Comparison of ENCODE assay signal across 8 cellular contexts in genomic region chr16:495127-495748, GRCh38. TPM values are rescaled to one million over a fixed set of nuclear protein-coding genes. Genes with fewer than 3 reads are reported as not detected.
DNase-seq lines count a peak whose midpoint lies in the region; ATAC-seq and TF ChIP-seq lines count a peak whose summit lies in the region.

No MANE protein-coding gene starts in this region.

- ATAC-seq in activated T-cell treated with anti-CD3 and anti-CD28 coated beads, Interleukin-2, amount 50 U/mL, for 4 hours, result no peak
- no peak for ATAC-seq in GM21390 (IDR thresholded peaks at IDR 0.05; ENCODE audit: unreplicated experiment)
- ATAC-seq in HG03442 (IDR thresholded peaks at IDR 0.05; ENCODE audit: unreplicated experiment), result no peak

- no peaks in the 10 kb centered on the region for H3K27me3 ChIP-seq in hepatocyte

- no peaks in the 10 kb centered on the region for H3K9me2 ChIP-seq in hepatocyte (replicated peaks; ENCODE audit: insufficient read depth)

- no peak overlapping the region for H3K4me2 ChIP-seq in hepatocyte

- DNase-seq in activated T-cell treated with anti-CD3 and anti-CD28 coated beads for 24 hours (ENCODE audit: low read depth) (peak; percentile 4), HuH-7.5 (ENCODE audit: low spot score) (peak; percentile 78), hepatocyte (ENCODE audit: low spot score) (peak; percentile 54), superior temporal gyrus (ENCODE audit: extremely low spot score) (no peak)
- no peak for DNase-seq in activated T-cell treated with anti-CD3 and anti-CD28 coated beads, Interleukin-2, amount 50 U/mL, for 4 hours

- no peaks in the 10 kb centered on the region for H3K4me1 ChIP-seq in hepatocyte (ENCODE audit: insufficient read depth)

- no peak overlapping the region for H3K4me3 Mint-ChIP-seq in activated T-cell treated with anti-CD3 and anti-CD28 coated beads, Interleukin-2, amount 50 U/mL, for 4 hours

- no peaks in the 10 kb centered on the region for H3K27me3 Mint-ChIP-seq in activated T-cell treated with anti-CD3 and anti-CD28 coated beads, Interleukin-2, amount 50 U/mL, for 4 hours (ENCODE audit: low read depth)

- H3K36me3 ChIP-seq in hepatocyte (replicated peaks; ENCODE audit: insufficient read depth, low read depth), result no peaks in the 10 kb centered on the region

- H3K79me2 ChIP-seq in hepatocyte, result no peaks in the 10 kb centered on the region

- no peaks in the 10 kb centered on the region for H3K9me3 Mint-ChIP-seq in activated T-cell treated with anti-CD3 and anti-CD28 coated beads, Interleukin-2, amount 50 U/mL, for 4 hours

- H2AFZ ChIP-seq in hepatocyte, result no peak overlapping the region

- H3K9me3 ChIP-seq in hepatocyte (ENCODE audit: low read depth), result no peaks in the 10 kb centered on the region

- no peaks in the 10 kb centered on the region for H3K4me1 Mint-ChIP-seq in activated T-cell treated with anti-CD3 and anti-CD28 coated beads, Interleukin-2, amount 50 U/mL, for 4 hours (ENCODE audit: low read depth)

- peak; percentile 59 for TF ChIP-seq CTCF in WI38 (IDR thresholded peaks at IDR 0.05; ENCODE audit: low read depth, low read length)
- peak; percentile 39 for TF ChIP-seq CTCF in hepatocyte (IDR thresholded peaks at IDR 0.05; ENCODE audit: poor library complexity)

- H4K20me1 ChIP-seq in hepatocyte (ENCODE audit: insufficient read depth, poor library complexity, severe bottlenecking), result no peaks in the 10 kb centered on the region

- H3K4me3 ChIP-seq in WI38 (ENCODE audit: low read depth, low read length) (no peak overlapping the region), hepatocyte (no peak overlapping the region)

- H3K27ac ChIP-seq in hepatocyte, result no peak overlapping the region

- WGBS in hepatocyte (ENCODE audit: low lambda C conversion rate, missing lambda C conversion rate), result 86% methylated on average over 10 of the region's 11 CpGs

- H3K36me3 Mint-ChIP-seq in activated T-cell treated with anti-CD3 and anti-CD28 coated beads, Interleukin-2, amount 50 U/mL, for 4 hours (ENCODE audit: insufficient read depth), result peaks cover 8% of the 10 kb centered on the region

RNA-seq across cellular contexts. Expression of gene CAPN15, which starts 32.3 kb away (rescaled TPM):
- total RNA-seq in activated T-cell treated with anti-CD3 and anti-CD28 coated beads, Interleukin-2, amount 50 U/mL, for 4 hours, result 100 to 1,000 TPM; 134 to 164 (median 153) TPM
- 41.7 and 51.0 TPM in 2 replicates for total RNA-seq in hepatocyte
- 42.7 and 47.9 TPM in 2 replicates for polyA plus RNA-seq in hepatocyte

Comparison
In these comparisons a context has a peak if more than half of its experiments do, and no peak if none do; other contexts are left out.
1. DNase-seq: peak in activated T-cell treated with anti-CD3 and anti-CD28 coated beads for 24 hours (single experiment), HuH-7.5 (single experiment) and hepatocyte (single experiment); none in activated T-cell treated with anti-CD3 and anti-CD28 coated beads, Interleukin-2, amount 50 U/mL, for 4 hours (single experiment) and superior temporal gyrus (single experiment).